In the genomic region with DNA sequence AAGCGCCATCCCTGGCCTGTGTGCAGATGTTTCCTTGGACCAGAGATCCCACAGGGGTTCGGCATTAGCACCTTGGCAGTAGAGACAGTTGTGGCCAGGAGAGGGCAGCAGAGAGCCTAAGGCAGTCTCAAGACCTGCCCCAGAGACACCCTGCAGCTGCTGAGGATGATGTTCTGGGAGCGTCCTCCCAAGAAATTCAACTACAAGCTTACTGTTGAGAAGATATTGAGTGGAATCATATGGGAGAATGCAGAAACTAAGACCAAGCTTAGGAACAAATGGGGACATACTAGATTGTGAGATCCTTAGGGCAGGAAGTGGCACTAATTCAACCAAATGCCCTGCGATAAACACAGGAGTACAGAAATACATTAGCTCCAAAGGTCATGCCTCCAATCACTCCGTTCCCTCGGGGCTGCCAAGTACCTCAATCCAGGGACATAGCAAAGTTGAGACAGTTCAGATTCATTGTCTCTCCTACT, we compare ENCODE assay signal across 8 cellular contexts. TPM values are rescaled to one million over a fixed set of nuclear protein-coding genes. Genes with fewer than 3 reads are reported as not detected.
DNase-seq lines count a peak whose midpoint lies in the region; ATAC-seq and TF ChIP-seq lines count a peak whose summit lies in the region.

No MANE protein-coding gene starts in this region.

- no peaks in the 10 kb centered on the region for H3K9me3 Mint-ChIP-seq in activated T-cell treated with anti-CD3 and anti-CD28 coated beads, Interleukin-2, amount 50 U/mL, for 24 hours
- H3K9me3 Mint-ChIP-seq in nephron progenitor cell: no peaks in the 10 kb centered on the region
- H3K9me3 Mint-ChIP-seq in stimulated activated naive CD8-positive, alpha-beta T cell treated with anti-CD3 and anti-CD28 coated beads, Interleukin-15, amount 100 ng/mL, for 72 hours: no peaks in the 10 kb centered on the region

- peaks cover 56% of the 10 kb centered on the region for H3K4me1 Mint-ChIP-seq in activated T-cell treated with anti-CD3 and anti-CD28 coated beads, Interleukin-2, amount 50 U/mL, for 24 hours (ENCODE audit: low read depth)
- peaks cover 29% of the 10 kb centered on the region for H3K4me1 Mint-ChIP-seq in nephron progenitor cell
- H3K4me1 Mint-ChIP-seq in stimulated activated naive CD8-positive, alpha-beta T cell treated with anti-CD3 and anti-CD28 coated beads, Interleukin-15, amount 100 ng/mL, for 72 hours: peaks cover 63% of the 10 kb centered on the region

- peak; percentile 92 for TF ChIP-seq CTCF in nephron progenitor cell (IDR thresholded peaks at IDR 0.05)

- H3K4me3 Mint-ChIP-seq in activated T-cell treated with anti-CD3 and anti-CD28 coated beads, Interleukin-2, amount 50 U/mL, for 24 hours: peak overlapping the region; percentile 63
- H3K4me3 Mint-ChIP-seq in nephron progenitor cell: no peak overlapping the region
- H3K4me3 Mint-ChIP-seq in stimulated activated naive CD8-positive, alpha-beta T cell treated with anti-CD3 and anti-CD28 coated beads, Interleukin-15, amount 100 ng/mL, for 72 hours: peak overlapping the region; percentile 68 to 71

- H3K27me3 Mint-ChIP-seq in activated T-cell treated with anti-CD3 and anti-CD28 coated beads, Interleukin-2, amount 50 U/mL, for 24 hours: no peaks in the 10 kb centered on the region
- H3K27me3 Mint-ChIP-seq in nephron progenitor cell (ENCODE audit: low read depth, poor library complexity): no peaks in the 10 kb centered on the region
- no peaks in the 10 kb centered on the region for H3K27me3 Mint-ChIP-seq in stimulated activated naive CD8-positive, alpha-beta T cell treated with anti-CD3 and anti-CD28 coated beads, Interleukin-15, amount 100 ng/mL, for 72 hours

- peak; percentile 90 for DNase-seq in DMS 273 (lab: John Stamatoyannopoulos, UW; ENCODE audit: unreplicated experiment)
- DNase-seq in HT-29 (ENCODE audit: low spot score): peak; percentile 89
- DNase-seq in OCI-M2 (lab: John Stamatoyannopoulos, UW; ENCODE audit: unreplicated experiment): peak; percentile 55
- DNase-seq in activated T-cell treated with anti-CD3 and anti-CD28 coated beads, Interleukin-2, amount 50 U/mL, for 24 hours: peak; percentile 91
- peak; percentile 65 for DNase-seq in fibroblast of gingiva (ENCODE audit: low read depth)
- DNase-seq in nephron progenitor cell: peak; percentile 87
- peak; percentile 85 for DNase-seq in stimulated activated naive CD8-positive, alpha-beta T cell treated with anti-CD3 and anti-CD28 coated beads, Interleukin-15, amount 100 ng/mL, for 72 hours

- peak overlapping the region; percentile 88 for H3K27ac Mint-ChIP-seq in activated T-cell treated with anti-CD3 and anti-CD28 coated beads, Interleukin-2, amount 50 U/mL, for 24 hours
- no peak overlapping the region for H3K27ac Mint-ChIP-seq in nephron progenitor cell
- H3K27ac Mint-ChIP-seq in stimulated activated naive CD8-positive, alpha-beta T cell treated with anti-CD3 and anti-CD28 coated beads, Interleukin-15, amount 100 ng/mL, for 72 hours: peak overlapping the region; percentile 42 to 90

- ATAC-seq in GM21423 (IDR thresholded peaks at IDR 0.05; ENCODE audit: unreplicated experiment): peak; percentile 99
- ATAC-seq in stimulated activated naive CD8-positive, alpha-beta T cell treated with anti-CD3 and anti-CD28 coated beads, Interleukin-15, amount 100 ng/mL, for 72 hours: peak; percentile 94

- H3K36me3 Mint-ChIP-seq in activated T-cell treated with anti-CD3 and anti-CD28 coated beads, Interleukin-2, amount 50 U/mL, for 24 hours (ENCODE audit: low read depth): no peaks in the 10 kb centered on the region
- H3K36me3 Mint-ChIP-seq in nephron progenitor cell (ENCODE audit: low read depth): no peaks in the 10 kb centered on the region

RNA-seq across cellular contexts. Expression of gene ERMN, which starts 2.0 kb away (rescaled TPM):
- not detected in 2 replicates for total RNA-seq in HT-29 (2014; rRNA removed; shearing (Covaris generic))

Comparison
In these comparisons a context has a peak if more than half of its experiments do, and no peak if none do; other contexts are left out.
1. Peak in every context shown above with its lines: DNase-seq and ATAC-seq.